8 cellular contexts compared by ENCODE assay signal in genomic region chr12:56488041-56488955, GRCh38. TPM values are rescaled to one million over a fixed set of nuclear protein-coding genes. Genes with fewer than 3 reads are reported as not detected.
DNase-seq lines count a peak whose midpoint lies in the region; ATAC-seq and TF ChIP-seq lines count a peak whose summit lies in the region.

TSS of gene GLS2 (minus strand) at chr12:56488161. CDS start at chr12:56488118, 43 bp downstream.

- H3K27me3 ChIP-seq in CD4-positive, CD25-positive, alpha-beta regulatory T cell (ENCODE audit: control insufficient read depth, insufficient read depth, low read length): peaks cover 12% of the 10 kb centered on the region
- H3K27me3 ChIP-seq in suprapubic skin: peaks cover 18% of the 10 kb centered on the region

- H3K27ac ChIP-seq in CD4-positive, CD25-positive, alpha-beta regulatory T cell (ENCODE audit: insufficient read depth, low read length, poor library complexity, severe bottlenecking): no peak within 1 kb of the TSS
- H3K27ac ChIP-seq in suprapubic skin: peak within 1 kb of the TSS; percentile 28

- H3K4me1 ChIP-seq in CD4-positive, CD25-positive, alpha-beta regulatory T cell (ENCODE audit: control insufficient read depth, insufficient read depth, low read length, poor library complexity, severe bottlenecking): peaks cover 17% of the 10 kb centered on the region
- peaks cover 20% of the 10 kb centered on the region for H3K4me1 ChIP-seq in suprapubic skin

- no peak for TF ChIP-seq POLR2A in suprapubic skin (IDR thresholded peaks at IDR 0.05)

- no peaks in the 10 kb centered on the region for H3K36me3 ChIP-seq in CD4-positive, CD25-positive, alpha-beta regulatory T cell (ENCODE audit: control insufficient read depth, insufficient read depth, low read length)
- H3K36me3 ChIP-seq in suprapubic skin: no peaks in the 10 kb centered on the region

- TF ChIP-seq EP300 in suprapubic skin (IDR thresholded peaks at IDR 0.05): no peak

- peak within 1 kb of the TSS; percentile 86 to 93 (median 90) for H3K4me3 Mint-ChIP-seq in CD4-positive, CD25-positive, alpha-beta regulatory T cell
- H3K4me3 Mint-ChIP-seq in activated naive CD8-positive, alpha-beta T cell treated with anti-CD3 and anti-CD28 coated beads for 36 hours: peak within 1 kb of the TSS; percentile 84

- 19% methylated on average over 53 of the region's 59 CpGs for WGBS in suprapubic skin

- intact Hi-C loops in head of caudate nucleus (cut with DNase I): no loop called here

- peak; percentile 64 to 80 (median 77) for DNase-seq in CD4-positive, CD25-positive, alpha-beta regulatory T cell
- DNase-seq in HUDEP-2 (lab: John Stamatoyannopoulos, UW; ENCODE audit: unreplicated experiment in 76 of 76) (peak in 60 of 76 experiments; percentile 1 to 80 (median 50)), SHP77 (lab: John Stamatoyannopoulos, UW) (peak; percentile 81 to 82), head of caudate nucleus (peak; percentile 57 to 96 (median 86)), occipital lobe (lab: John Stamatoyannopoulos, UW) (peak; percentile 85), suprapubic skin (ENCODE audit: low spot score in 2 of 2) (peak; percentile 83)
- peak; percentile 73 for DNase-seq in activated naive CD8-positive, alpha-beta T cell treated with anti-CD3 and anti-CD28 coated beads for 36 hours

- H3K9me3 Mint-ChIP-seq in CD4-positive, CD25-positive, alpha-beta regulatory T cell: peaks cover 0 to 3% (median 0%) of the 10 kb centered on the region in 7 donors
- peaks cover 4% of the 10 kb centered on the region for H3K9me3 Mint-ChIP-seq in activated naive CD8-positive, alpha-beta T cell treated with anti-CD3 and anti-CD28 coated beads for 36 hours

- H3K36me3 Mint-ChIP-seq in CD4-positive, CD25-positive, alpha-beta regulatory T cell: no peaks in the 10 kb centered on the region
- H3K36me3 Mint-ChIP-seq in activated naive CD8-positive, alpha-beta T cell treated with anti-CD3 and anti-CD28 coated beads for 36 hours: peaks cover 6% of the 10 kb centered on the region

- ATAC-seq in CD4-positive, CD25-positive, alpha-beta regulatory T cell (ENCODE audit: low read depth in 2 of 2): peak; percentile 96
- peak; percentile 79 for ATAC-seq in GM19468 (IDR thresholded peaks at IDR 0.05; ENCODE audit: extremely low read depth, unreplicated experiment)

- peak within 1 kb of the TSS; percentile 27 to 90 (median 84) for H3K27ac Mint-ChIP-seq in CD4-positive, CD25-positive, alpha-beta regulatory T cell
- peak within 1 kb of the TSS; percentile 30 for H3K27ac Mint-ChIP-seq in activated naive CD8-positive, alpha-beta T cell treated with anti-CD3 and anti-CD28 coated beads for 36 hours

- peaks cover 0 to 25% (median 10%) of the 10 kb centered on the region in 4 donors for H3K4me1 Mint-ChIP-seq in CD4-positive, CD25-positive, alpha-beta regulatory T cell
- peaks cover 11% of the 10 kb centered on the region for H3K4me1 Mint-ChIP-seq in activated naive CD8-positive, alpha-beta T cell treated with anti-CD3 and anti-CD28 coated beads for 36 hours

- peak within 1 kb of the TSS; percentile 37 for H3K4me3 ChIP-seq in CD4-positive, CD25-positive, alpha-beta regulatory T cell (ENCODE audit: low read depth, low read length)
- peak within 1 kb of the TSS; percentile 75 for H3K4me3 ChIP-seq in suprapubic skin

- no peaks in the 10 kb centered on the region for H3K9me3 ChIP-seq in CD4-positive, CD25-positive, alpha-beta regulatory T cell (ENCODE audit: control insufficient read depth in 2 of 2, low read length in 2 of 2)
- no peaks in the 10 kb centered on the region for H3K9me3 ChIP-seq in suprapubic skin

- H3K27me3 Mint-ChIP-seq in CD4-positive, CD25-positive, alpha-beta regulatory T cell: peaks cover 33% of the 10 kb centered on the region
- peaks cover 47% of the 10 kb centered on the region for H3K27me3 Mint-ChIP-seq in activated naive CD8-positive, alpha-beta T cell treated with anti-CD3 and anti-CD28 coated beads for 36 hours

- no peak for TF ChIP-seq CTCF in suprapubic skin (IDR thresholded peaks at IDR 0.05)

RNA-seq across cellular contexts. Expression of gene GLS2, which starts in this region (rescaled TPM):
- 1.3 TPM for total RNA-seq in CD4-positive, CD25-positive, alpha-beta regulatory T cell
- 1 to 10 TPM in 2 of 4 donors, under 1 TPM in 2; 0.64 to 3.9 (median 2.3) TPM for polyA plus RNA-seq in CD4-positive, CD25-positive, alpha-beta regulatory T cell
- 1 to 10 TPM; 4.7 to 5.4 TPM for total RNA-seq in activated naive CD8-positive, alpha-beta T cell treated with anti-CD3 and anti-CD28 coated beads for 36 hours
- 5.9 TPM for total RNA-seq in occipital lobe
- 10 to 100 TPM in 2 of 4 donors, 1 to 10 TPM in 2; 7.9 to 23.9 (median 10.5) TPM for total RNA-seq in suprapubic skin
